ENCODE assay signal across 16 cellular contexts in the genomic region with DNA sequence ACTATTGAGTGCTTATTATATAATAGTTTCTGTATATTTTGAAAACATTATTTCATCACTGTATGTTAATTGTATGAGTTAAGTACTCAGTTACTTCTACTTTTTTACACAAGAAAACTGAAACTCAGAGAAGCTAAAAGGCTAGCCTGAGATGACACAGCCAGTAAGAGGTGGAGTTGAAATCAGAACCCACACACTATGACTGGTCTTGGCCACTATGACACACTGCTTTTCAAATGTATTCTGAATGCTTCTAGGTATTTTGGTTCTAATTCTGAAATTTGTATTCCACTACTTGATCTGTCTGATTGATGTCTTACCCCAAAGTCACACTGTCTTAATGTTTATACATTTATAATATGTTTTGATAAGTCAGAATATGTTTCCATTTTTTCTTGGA.
DNase-seq lines count a peak whose midpoint lies in the region; ATAC-seq, FAIRE-seq and TF ChIP-seq lines count a peak whose summit lies in the region.
"Had no signal": no experiment of that assay in that cellular context is flagged by ENCODE, and none has a peak within 500 bp of the region (broad histone marks: within the 10 kb centered on the region; RNA-seq: fewer than 3 reads in every experiment).

No MANE protein-coding gene starts in this region.

- no peaks in the 10 kb centered on the region for H3K27me3 ChIP-seq in bronchial epithelial cell (ENCODE audit: control insufficient read depth, insufficient read depth, low read length)
- H3K27me3 ChIP-seq in CD8-positive, alpha-beta T cell (ENCODE audit: insufficient read depth, low read length), result no peaks in the 10 kb centered on the region
- H3K27me3 ChIP-seq: ascending aorta, neutrophil, uterus had no signal

- no peaks in the 10 kb centered on the region for H3K4me1 ChIP-seq in CD8-positive, alpha-beta T cell (ENCODE audit: insufficient read depth, low read length)
- H3K4me1 ChIP-seq: ascending aorta, uterus had no signal

- H3K36me3 Mint-ChIP-seq in CD8-positive, alpha-beta T cell, result no peaks in the 10 kb centered on the region
- H3K36me3 Mint-ChIP-seq: T-cell had no signal

- no peak overlapping the region for H3K27ac ChIP-seq in CD8-positive, alpha-beta T cell (ENCODE audit: low read depth, low read length)
- H3K27ac ChIP-seq: ascending aorta, neutrophil, PC-9, uterus had no signal

- no peaks in the 10 kb centered on the region for H3K9me3 ChIP-seq in CD8-positive, alpha-beta T cell (ENCODE audit: low read length)
- H3K9me3 ChIP-seq: ascending aorta, neutrophil, uterus had no signal

- DNase-seq in AG20443 (ENCODE audit: low spot score) (peak; percentile 40), bronchial epithelial cell (ENCODE audit: low read depth) (peak; percentile 55), foreskin melanocyte (no peak), left colon (no peak)
- DNase-seq in stimulated activated CD4-positive, alpha-beta T cell treated with anti-CD3 and anti-CD28 coated beads, Interleukin-15, amount 100 ng/mL, for 24 hours, result no peak
- no peak for DNase-seq in CD8-positive, alpha-beta T cell
- DNase-seq: activated CD4-positive, alpha-beta T cell treated with anti-CD3 and anti-CD28 coated beads for 4 hours; endodermal cell; hypothalamus; PC-9; T-cell; uterus had no signal

- no peak for FAIRE-seq in bronchial epithelial cell (lab: Jason Lieb, UNC)

- H3K27ac Mint-ChIP-seq in CD8-positive, alpha-beta T cell, result no peak overlapping the region
- H3K27ac Mint-ChIP-seq: endodermal cell, T-cell had no signal

- intact Hi-C loops in CD8-positive, alpha-beta T cell (cut with DNase I, micrococcal nuclease), result no loop called here
- intact Hi-C loops in left colon (cut with DNase I, micrococcal nuclease), result no loop called here

- no peak overlapping the region for H3K4me3 ChIP-seq in bronchial epithelial cell (ENCODE audit: low read depth, low read length)
- no peak overlapping the region for H3K4me3 ChIP-seq in CD8-positive, alpha-beta T cell (ENCODE audit: low read depth, low read length)
- H3K4me3 ChIP-seq: ascending aorta, PC-9, uterus had no signal

- H3K4me3 Mint-ChIP-seq in CD8-positive, alpha-beta T cell, result no peak overlapping the region
- H3K4me3 Mint-ChIP-seq: endodermal cell, T-cell had no signal

- CTCF ChIA-PET in CD8-positive, alpha-beta T cell (lab: Charles Lee), result no interaction called here

- TF ChIP-seq CTCF in bronchial epithelial cell (IDR thresholded peaks at IDR 0.05; ENCODE audit: insufficient read depth, low read length, severe bottlenecking), result no peak
- no peak for TF ChIP-seq CTCF in CD8-positive, alpha-beta T cell (IDR thresholded peaks at IDR 0.05)

- peak; percentile 75 for ATAC-seq in GM21515 (IDR thresholded peaks at IDR 0.05; ENCODE audit: unreplicated experiment)
- peak; percentile 64 for ATAC-seq in HG03342 (IDR thresholded peaks at IDR 0.05; ENCODE audit: unreplicated experiment)
- ATAC-seq in CD8-positive, alpha-beta T cell, result no peak
- ATAC-seq in left colon, result no peak
- ATAC-seq: T-cell had no signal

- no peaks in the 10 kb centered on the region for H3K9me3 Mint-ChIP-seq in CD8-positive, alpha-beta T cell
- H3K9me3 Mint-ChIP-seq: endodermal cell, T-cell had no signal

- H3K27me3 Mint-ChIP-seq in CD8-positive, alpha-beta T cell (ENCODE audit: low read depth), result peaks cover 4% of the 10 kb centered on the region

- H3K36me3 ChIP-seq in bronchial epithelial cell (ENCODE audit: control insufficient read depth, insufficient read depth, low read length), result no peaks in the 10 kb centered on the region
- no peaks in the 10 kb centered on the region for H3K36me3 ChIP-seq in CD8-positive, alpha-beta T cell (ENCODE audit: insufficient read depth, low read length)
- H3K36me3 ChIP-seq: ascending aorta, neutrophil, uterus had no signal

- POLR2A ChIA-PET in CD8-positive, alpha-beta T cell (lab: Charles Lee), result no interaction called here

- H3K4me1 Mint-ChIP-seq in CD8-positive, alpha-beta T cell (ENCODE audit: low read depth), result no peaks in the 10 kb centered on the region
- H3K4me1 Mint-ChIP-seq: T-cell had no signal

Comparison
In these comparisons a context has a peak if more than half of its experiments do, and no peak if none do; other contexts are left out.
1. DNase-seq: peak in AG20443 (single experiment) and bronchial epithelial cell (single experiment); none in stimulated activated CD4-positive, alpha-beta T cell treated with anti-CD3 and anti-CD28 coated beads, Interleukin-15, amount 100 ng/mL, for 24 hours (single experiment), foreskin melanocyte (single experiment), CD8-positive, alpha-beta T cell (0 of 7) and left colon (0 of 2).
2. ATAC-seq: peak in GM21515 (single experiment) and HG03342 (single experiment); none in CD8-positive, alpha-beta T cell (single experiment) and left colon (single experiment).